Comparison of ENCODE assay signal across 8 cellular contexts in the genomic region with DNA sequence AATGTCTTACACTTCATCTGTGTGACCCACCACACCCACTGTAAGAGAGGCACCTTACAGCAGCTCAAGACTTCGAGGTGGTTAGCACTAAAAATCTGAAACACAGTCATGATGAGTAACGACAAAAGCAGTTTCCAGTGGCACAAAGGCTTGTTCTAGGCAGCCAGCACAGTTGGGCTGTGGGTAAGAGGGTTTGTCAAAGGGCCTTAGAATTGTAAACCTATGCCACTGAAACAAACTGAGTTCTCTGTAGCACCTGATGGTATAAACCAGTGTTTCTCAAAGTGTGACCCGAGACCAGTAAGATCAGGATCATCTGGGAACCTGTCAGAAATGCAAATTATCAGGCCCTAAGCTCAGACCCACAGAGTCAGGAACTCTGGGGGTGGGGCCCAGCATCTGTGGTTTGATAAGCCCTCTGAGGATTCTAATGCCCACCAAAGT. TPM values are rescaled to one million over a fixed set of nuclear protein-coding genes. Genes with fewer than 3 reads are reported as not detected.
DNase-seq lines count a peak whose midpoint lies in the region; ATAC-seq and TF ChIP-seq lines count a peak whose summit lies in the region.

No MANE protein-coding gene starts in this region.

- H3K9me3 ChIP-seq in right atrium auricular region (no peaks in the 10 kb centered on the region), suprapubic skin (no peaks in the 10 kb centered on the region)

- TF ChIP-seq CTCF in right atrium auricular region (IDR thresholded peaks at IDR 0.05) (no peak), suprapubic skin (IDR thresholded peaks at IDR 0.05) (no peak)

- CTCF ChIA-PET in activated CD8-positive, alpha-beta T cell treated with anti-CD3 and anti-CD28 coated beads, Interleukin-2, amount 10 ng/mL, durations not matched to agents 7 days and 5 days (lab: Charles Lee): interaction anchor here (0.8 to 5.2 kb wide), 22 partner anchors 32 to 522 kb away, joined by 3 to 63 read pairs (median 6); partner anchors contain the start of gene DAPK2

- peak overlapping the region; percentile 48 for H3K27ac Mint-ChIP-seq in activated CD8-positive, alpha-beta T cell treated with anti-CD3 and anti-CD28 coated beads, Interleukin-2, amount 10 ng/mL, durations not matched to agents 7 days and 5 days

- WGBS in suprapubic skin: 38% methylated on average over 3 of the region's 3 CpGs

- peaks cover 5% of the 10 kb centered on the region for H3K27me3 Mint-ChIP-seq in activated CD8-positive, alpha-beta T cell treated with anti-CD3 and anti-CD28 coated beads, Interleukin-2, amount 10 ng/mL, durations not matched to agents 7 days and 5 days (ENCODE audit: low read depth)

- TF ChIP-seq POLR2A in suprapubic skin (IDR thresholded peaks at IDR 0.05): no peak

- TF ChIP-seq EP300 in suprapubic skin (IDR thresholded peaks at IDR 0.05): no peak

- DNase-seq in stimulated activated CD4-positive, alpha-beta T cell treated with anti-CD3 and anti-CD28 coated beads, Interleukin-12 subunit alpha, Interleukin-12 subunit beta, amount 100 ng/mL, for 24 hours (ENCODE audit: low read depth in 2 of 2): peak; percentile 8 to 22
- DNase-seq in stimulated activated CD4-positive, alpha-beta T cell treated with anti-CD3 and anti-CD28 coated beads, Interleukin-12 subunit alpha, Interleukin-12 subunit beta, amount 100 ng/mL, for 4 hours: no peak
- peak; percentile 40 for DNase-seq in activated CD8-positive, alpha-beta T cell treated with anti-CD3 and anti-CD28 coated beads, Interleukin-2, amount 10 ng/mL, durations not matched to agents 7 days and 5 days
- DNase-seq in right atrium auricular region (ENCODE audit: low spot score) (no peak), suprapubic skin (ENCODE audit: low spot score in 2 of 2) (no peak), NCI-H146 (lab: John Stamatoyannopoulos, UW) (no peak)

- H3K36me3 ChIP-seq in right atrium auricular region: no peaks in the 10 kb centered on the region
- no peaks in the 10 kb centered on the region for H3K36me3 ChIP-seq in suprapubic skin

- no peak overlapping the region for H3K4me3 ChIP-seq in right atrium auricular region
- H3K4me3 ChIP-seq in suprapubic skin: no peak overlapping the region

- POLR2A ChIA-PET in activated CD8-positive, alpha-beta T cell treated with anti-CD3 and anti-CD28 coated beads, Interleukin-2, amount 10 ng/mL, durations not matched to agents 7 days and 5 days (lab: Charles Lee): interaction anchor here (0.7 to 1.0 kb wide), 2 partner anchors 84 to 463 kb away, joined by 3 read pairs; partner anchors contain the start of gene CIAO2A

- H3K4me1 ChIP-seq in right atrium auricular region: peaks cover 0 to 67% of the 10 kb centered on the region in 2 donors
- H3K4me1 ChIP-seq in suprapubic skin: peaks cover 86% of the 10 kb centered on the region

- peaks cover 37% of the 10 kb centered on the region for H3K4me1 Mint-ChIP-seq in activated CD8-positive, alpha-beta T cell treated with anti-CD3 and anti-CD28 coated beads, Interleukin-2, amount 10 ng/mL, durations not matched to agents 7 days and 5 days (ENCODE audit: low read depth)

- peak overlapping the region; percentile 70 to 80 for H3K27ac ChIP-seq in right atrium auricular region
- H3K27ac ChIP-seq in suprapubic skin: peak overlapping the region; percentile 77

- H3K36me3 Mint-ChIP-seq in activated CD8-positive, alpha-beta T cell treated with anti-CD3 and anti-CD28 coated beads, Interleukin-2, amount 10 ng/mL, durations not matched to agents 7 days and 5 days (ENCODE audit: low read depth): no peaks in the 10 kb centered on the region

- peak; percentile 17 for ATAC-seq in activated CD8-positive, alpha-beta T cell treated with anti-CD3 and anti-CD28 coated beads, Interleukin-2, amount 10 ng/mL, durations not matched to agents 7 days and 5 days
- ATAC-seq in HG02884 (IDR thresholded peaks at IDR 0.05; ENCODE audit: unreplicated experiment): no peak
- ATAC-seq in HG03457 (IDR thresholded peaks at IDR 0.05; ENCODE audit: unreplicated experiment): no peak

- no peak overlapping the region for H3K4me3 Mint-ChIP-seq in activated CD8-positive, alpha-beta T cell treated with anti-CD3 and anti-CD28 coated beads, Interleukin-2, amount 10 ng/mL, durations not matched to agents 7 days and 5 days

- H3K9me3 Mint-ChIP-seq in activated CD8-positive, alpha-beta T cell treated with anti-CD3 and anti-CD28 coated beads, Interleukin-2, amount 10 ng/mL, durations not matched to agents 7 days and 5 days (ENCODE audit: insufficient read depth): no peaks in the 10 kb centered on the region

- H3K27me3 ChIP-seq in right atrium auricular region: no peaks in the 10 kb centered on the region
- no peaks in the 10 kb centered on the region for H3K27me3 ChIP-seq in suprapubic skin

RNA-seq across cellular contexts. Expression of gene DAPK2, which starts 36.5 kb away (rescaled TPM):
- total RNA-seq in activated CD8-positive, alpha-beta T cell treated with anti-CD3 and anti-CD28 coated beads, Interleukin-2, amount 10 ng/mL, durations not matched to agents 7 days and 5 days: 1 to 10 TPM; 1.3 to 1.5 TPM
- total RNA-seq in right atrium auricular region: 10 to 100 TPM; 28.8 to 57.6 TPM
- 10 to 100 TPM; 13.1 to 30.8 (median 26.4) TPM for total RNA-seq in suprapubic skin

Comparison
In these comparisons a context has a peak if more than half of its experiments do, and no peak if none do; other contexts are left out.
1. DNase-seq: peak in stimulated activated CD4-positive, alpha-beta T cell treated with anti-CD3 and anti-CD28 coated beads, Interleukin-12 subunit alpha, Interleukin-12 subunit beta, amount 100 ng/mL, for 24 hours (2 of 2) and activated CD8-positive, alpha-beta T cell treated with anti-CD3 and anti-CD28 coated beads, Interleukin-2, amount 10 ng/mL, durations not matched to agents 7 days and 5 days (single experiment); none in stimulated activated CD4-positive, alpha-beta T cell treated with anti-CD3 and anti-CD28 coated beads, Interleukin-12 subunit alpha, Interleukin-12 subunit beta, amount 100 ng/mL, for 4 hours (single experiment), right atrium auricular region (single experiment), suprapubic skin (0 of 2) and NCI-H146 (single experiment).
2. RNA of gene DAPK2, which starts 36.5 kb away (total RNA-seq): 28.8 to 57.6 TPM in right atrium auricular region and 13.1 to 30.8 TPM in suprapubic skin; 1.3 to 1.5 TPM in activated CD8-positive, alpha-beta T cell treated with anti-CD3 and anti-CD28 coated beads, Interleukin-2, amount 10 ng/mL, durations not matched to agents 7 days and 5 days; every median in the first group is over 4 times any median in the second.